In the genomic region with DNA sequence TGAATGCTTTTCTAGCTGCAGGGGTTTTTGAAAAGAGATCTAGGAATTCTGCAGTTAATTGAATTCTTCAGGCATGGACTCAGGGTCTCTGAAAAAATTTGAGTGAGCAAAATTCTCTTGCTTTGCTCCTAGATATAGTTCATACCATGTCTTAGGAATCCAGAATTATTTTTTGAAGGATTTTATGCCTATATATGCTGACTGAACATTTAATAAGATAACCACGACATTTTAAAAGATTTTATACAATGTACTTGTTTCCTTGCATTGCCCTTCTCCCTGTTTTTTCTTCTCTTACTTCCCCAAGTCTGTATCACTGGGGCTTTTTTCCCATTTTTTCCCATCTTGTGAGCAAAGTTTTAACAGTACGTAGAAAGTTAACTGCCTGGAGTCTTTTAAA, we compare ENCODE assay signal across 17 cellular contexts.
"Had no signal": no experiment of that assay in that cellular context is flagged by ENCODE, and none has a peak within 500 bp of the region (broad histone marks: within the 10 kb centered on the region; RNA-seq: fewer than 3 reads in every experiment).

No MANE protein-coding gene starts in this region.

- H3K27me3 ChIP-seq: MG63 had no signal

- ATAC-seq: SK-N-SH treated with all-trans-retinoic acid at 6 μM for 48 hours had no signal

- H3K4me3 ChIP-seq: MG63 had no signal

- DNase-seq: Karpas-422, KG1, MG63, NCI-H1092 treated with DMSO at 0.1 percent for 48 hours, NCI-H1436, NCI-H187, NCI-H2029, NCI-H2081 treated with DMSO at 0.1 percent for 48 hours, NCI-H2171, NCI-H226, NCI-H446, NCI-H510A, NCI-H524 treated with DMSO at 0.1 percent for 48 hours, NCI-H774, SHP77 had no signal

- H3K36me3 ChIP-seq: MG63 had no signal

- H3K27ac ChIP-seq: RWPE1 had no signal

- H3K9me3 ChIP-seq: MG63 had no signal
